ENCODE assay signal across 8 cellular contexts in the genomic region with DNA sequence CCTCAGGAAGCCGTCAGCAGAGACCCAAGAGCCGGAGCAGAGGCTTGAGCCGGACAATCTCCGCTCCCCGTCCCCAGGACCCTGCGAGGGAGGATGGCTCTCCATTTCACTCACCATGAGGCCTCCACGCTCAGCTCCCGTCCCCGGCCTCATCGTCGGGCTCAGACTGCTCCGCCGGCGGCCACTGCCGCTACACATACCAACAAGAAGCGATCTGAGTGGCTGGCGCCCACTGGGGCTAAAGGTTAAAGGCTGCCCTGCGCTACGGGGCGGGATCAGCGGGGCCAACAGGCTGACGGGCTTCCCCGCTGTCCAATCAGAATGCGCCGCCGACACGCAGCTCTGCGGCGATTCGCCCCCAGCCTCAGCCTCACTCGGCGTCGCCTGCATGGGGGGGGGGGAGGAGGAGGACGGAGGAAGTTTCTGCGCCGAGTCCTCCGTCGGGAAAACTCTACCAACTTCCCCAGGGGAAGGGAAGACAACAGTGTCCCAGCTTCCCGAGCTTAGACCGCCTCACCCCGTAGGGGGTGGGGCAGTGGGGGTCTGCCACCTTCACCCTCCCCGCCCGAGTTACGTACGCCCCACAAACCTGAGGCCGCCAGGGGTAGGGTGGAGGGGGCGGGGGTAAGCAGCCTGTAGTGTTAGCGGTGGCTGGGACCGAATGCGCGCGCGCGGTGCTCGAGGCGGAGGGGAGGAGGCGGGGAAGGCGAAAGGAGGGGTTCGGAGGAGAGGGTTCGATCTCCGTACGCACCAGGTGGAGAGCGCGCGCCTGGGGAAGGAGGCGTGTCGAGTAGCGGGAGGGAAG. TPM values are rescaled to one million over a fixed set of nuclear protein-coding genes. Genes with fewer than 3 reads are reported as not detected.
A peak's percentile ranks its signal among the peaks of the same experiment; 100 is the strongest.
DNase-seq lines count a peak whose midpoint lies in the region; ATAC-seq and TF ChIP-seq lines count a peak whose summit lies in the region.

Gene PRPF40A (minus strand): TSS at position 220 of the 805 bp plus-strand sequence. CDS start 22 bp downstream, at position 198.

- intact Hi-C loops in PC-9 (cut with micrococcal nuclease; ENCODE audit: unreplicated experiment) = loop anchor here (1.0 to 10.0 kb wide), 4 partner anchors 303 to 683 kb away; partner anchors contain the start of gene STAM2

- peaks cover 79% of the 10 kb centered on the region for H3K79me2 ChIP-seq in PC-9 (ENCODE audit: low read depth)

- H3F3A ChIP-seq in PC-9 (ENCODE audit: insufficient read depth, low read depth) = peaks cover 10% of the 10 kb centered on the region; the same call in 1 of the 2 replicates

- H3K4me1 ChIP-seq in PC-9 (replicated peaks; ENCODE audit: insufficient read depth) = peaks cover 21% of the 10 kb centered on the region
- H3K4me1 ChIP-seq in mucosa of rectum (ENCODE audit: control insufficient read depth in 2 of 2, insufficient read depth in 2 of 2, low read length in 2 of 2) = peaks cover 15 to 17% of the 10 kb centered on the region in 2 donors

- H3K9ac ChIP-seq in mucosa of rectum (ENCODE audit: low read depth in 1 of 2, low read length in 2 of 2) = peak within 1 kb of the TSS; percentile 90 to 97

- peaks cover 41% of the 10 kb centered on the region for H4K20me1 ChIP-seq in PC-9 (ENCODE audit: insufficient read depth)

- H3K27ac ChIP-seq in PC-9 (peak within 1 kb of the TSS; percentile 82), mucosa of rectum (ENCODE audit: low read depth in 2 of 2, low read length in 2 of 2) (peak within 1 kb of the TSS; percentile 99 to 100)

- CTCF ChIA-PET in PC-9 (lab: Charles Lee) = interaction anchor here (0.8 to 1.1 kb wide), 2 partner anchors 541 to 692 kb away, joined by 3 to 4 read pairs; no protein-coding TSS in a partner anchor

- peak within 1 kb of the TSS; percentile 90 for H3K4me3 ChIP-seq in Jurkat, Clone E6-1 (ENCODE audit: low read length)
- H3K4me3 ChIP-seq in PC-9 = peak within 1 kb of the TSS; percentile 87
- H3K4me3 ChIP-seq in epithelial cell of proximal tubule (ENCODE audit: low read depth, low read length) = peak within 1 kb of the TSS; percentile 88
- peak within 1 kb of the TSS; percentile 99 to 100 for H3K4me3 ChIP-seq in mucosa of rectum (ENCODE audit: low read length in 2 of 2)

- TF ChIP-seq CTCF in PC-9 (conservative IDR thresholded peaks at IDR 0.05) (no peak), epithelial cell of proximal tubule (conservative IDR thresholded peaks at IDR 0.05; ENCODE audit: low read depth, low read length) (no peak)

- H3K9me3 ChIP-seq in PC-9 (ENCODE audit: insufficient read depth, low read depth) (no peaks in the 10 kb centered on the region), mucosa of rectum (ENCODE audit: control insufficient read depth in 2 of 2, low read length in 2 of 2) (no peaks in the 10 kb centered on the region)

- H3K9me2 ChIP-seq in PC-9 (ENCODE audit: insufficient read depth) = no peaks in the 10 kb centered on the region

- BruUV-seq in PC-9 (replicated peaks; lab: Mats Ljungman, UMichigan) = no TSS peak

- H3K27me3 ChIP-seq in PC-9 (ENCODE audit: insufficient read depth, low read depth) (no peaks in the 10 kb centered on the region), mucosa of rectum (ENCODE audit: control insufficient read depth in 2 of 2, insufficient read depth in 2 of 2, low read length in 2 of 2) (no peaks in the 10 kb centered on the region)

- POLR2A ChIA-PET in PC-9 (lab: Charles Lee; ENCODE audit: unreplicated experiment) = interaction anchor here (0.5 to 0.7 kb wide), 4 partner anchors 9 to 150 kb away, joined by 3 to 8 read pairs (median 4); no protein-coding TSS in a partner anchor

- peak within 1 kb of the TSS; percentile 89 for H3K4me2 ChIP-seq in PC-9

- peak within 1 kb of the TSS; percentile 92 for H2AFZ ChIP-seq in PC-9

- ATAC-seq in GM21619 (IDR thresholded peaks at IDR 0.05; ENCODE audit: unreplicated experiment) = peak; percentile 68

- H3K36me3 ChIP-seq in PC-9 (ENCODE audit: low read depth) = peaks cover 25% of the 10 kb centered on the region
- H3K36me3 ChIP-seq in mucosa of rectum (ENCODE audit: control insufficient read depth in 2 of 2, insufficient read depth in 2 of 2, low read length in 2 of 2) = peaks cover 3 to 6% of the 10 kb centered on the region in 2 donors

- peak; percentile 96 for DNase-seq in DMS153 (lab: John Stamatoyannopoulos, UW)
- peak; percentile 97 for DNase-seq in Jurkat, Clone E6-1 (ENCODE audit: low read depth, low spot score)
- DNase-seq in PC-9 = peak; percentile 93 to 98
- DNase-seq in activated T-cell treated with anti-CD3 and anti-CD28 coated beads, Interleukin-2, amount 50 U/mL, for 1 hour = peak; percentile 99
- DNase-seq in epithelial cell of proximal tubule (ENCODE audit: low read depth) = peak; percentile 59
- DNase-seq in stimulated activated CD8-positive, alpha-beta memory T cell treated with anti-CD3 and anti-CD28 coated beads, Interleukin-4, amount 100 ng/mL, for 48 hours = peak; percentile 98

RNA-seq across cellular contexts. Expression of gene PRPF40A, which starts in this region (rescaled TPM):
- polyA plus RNA-seq in Jurkat, Clone E6-1 (2012; ENCODE audit: insufficient read depth, insufficient read length) = 66.6 TPM
- total RNA-seq in PC-9 (2021) (94.1 and 119 TPM in 2 replicates), epithelial cell of proximal tubule (106 and 132 TPM in 2 replicates)

Comparison
In these comparisons a context has a peak if more than half of its experiments do, and no peak if none do; other contexts are left out.
1. Peak in every context shown above with its lines: DNase-seq, ATAC-seq, H3K4me3 ChIP-seq and H3K27ac ChIP-seq.